ENCODE assay signal across 1 cellular context in genomic region chr10:57905866-57906265, GRCh38.
TF ChIP-seq lines count a peak whose summit lies in the region.

No MANE protein-coding gene starts in this region.

TF ChIP-seq in H1, 55 proteins besides CTCF, POLR2A, EP300 and RAD21 (continued from another document):
- TF ChIP-seq, protein P1, sequence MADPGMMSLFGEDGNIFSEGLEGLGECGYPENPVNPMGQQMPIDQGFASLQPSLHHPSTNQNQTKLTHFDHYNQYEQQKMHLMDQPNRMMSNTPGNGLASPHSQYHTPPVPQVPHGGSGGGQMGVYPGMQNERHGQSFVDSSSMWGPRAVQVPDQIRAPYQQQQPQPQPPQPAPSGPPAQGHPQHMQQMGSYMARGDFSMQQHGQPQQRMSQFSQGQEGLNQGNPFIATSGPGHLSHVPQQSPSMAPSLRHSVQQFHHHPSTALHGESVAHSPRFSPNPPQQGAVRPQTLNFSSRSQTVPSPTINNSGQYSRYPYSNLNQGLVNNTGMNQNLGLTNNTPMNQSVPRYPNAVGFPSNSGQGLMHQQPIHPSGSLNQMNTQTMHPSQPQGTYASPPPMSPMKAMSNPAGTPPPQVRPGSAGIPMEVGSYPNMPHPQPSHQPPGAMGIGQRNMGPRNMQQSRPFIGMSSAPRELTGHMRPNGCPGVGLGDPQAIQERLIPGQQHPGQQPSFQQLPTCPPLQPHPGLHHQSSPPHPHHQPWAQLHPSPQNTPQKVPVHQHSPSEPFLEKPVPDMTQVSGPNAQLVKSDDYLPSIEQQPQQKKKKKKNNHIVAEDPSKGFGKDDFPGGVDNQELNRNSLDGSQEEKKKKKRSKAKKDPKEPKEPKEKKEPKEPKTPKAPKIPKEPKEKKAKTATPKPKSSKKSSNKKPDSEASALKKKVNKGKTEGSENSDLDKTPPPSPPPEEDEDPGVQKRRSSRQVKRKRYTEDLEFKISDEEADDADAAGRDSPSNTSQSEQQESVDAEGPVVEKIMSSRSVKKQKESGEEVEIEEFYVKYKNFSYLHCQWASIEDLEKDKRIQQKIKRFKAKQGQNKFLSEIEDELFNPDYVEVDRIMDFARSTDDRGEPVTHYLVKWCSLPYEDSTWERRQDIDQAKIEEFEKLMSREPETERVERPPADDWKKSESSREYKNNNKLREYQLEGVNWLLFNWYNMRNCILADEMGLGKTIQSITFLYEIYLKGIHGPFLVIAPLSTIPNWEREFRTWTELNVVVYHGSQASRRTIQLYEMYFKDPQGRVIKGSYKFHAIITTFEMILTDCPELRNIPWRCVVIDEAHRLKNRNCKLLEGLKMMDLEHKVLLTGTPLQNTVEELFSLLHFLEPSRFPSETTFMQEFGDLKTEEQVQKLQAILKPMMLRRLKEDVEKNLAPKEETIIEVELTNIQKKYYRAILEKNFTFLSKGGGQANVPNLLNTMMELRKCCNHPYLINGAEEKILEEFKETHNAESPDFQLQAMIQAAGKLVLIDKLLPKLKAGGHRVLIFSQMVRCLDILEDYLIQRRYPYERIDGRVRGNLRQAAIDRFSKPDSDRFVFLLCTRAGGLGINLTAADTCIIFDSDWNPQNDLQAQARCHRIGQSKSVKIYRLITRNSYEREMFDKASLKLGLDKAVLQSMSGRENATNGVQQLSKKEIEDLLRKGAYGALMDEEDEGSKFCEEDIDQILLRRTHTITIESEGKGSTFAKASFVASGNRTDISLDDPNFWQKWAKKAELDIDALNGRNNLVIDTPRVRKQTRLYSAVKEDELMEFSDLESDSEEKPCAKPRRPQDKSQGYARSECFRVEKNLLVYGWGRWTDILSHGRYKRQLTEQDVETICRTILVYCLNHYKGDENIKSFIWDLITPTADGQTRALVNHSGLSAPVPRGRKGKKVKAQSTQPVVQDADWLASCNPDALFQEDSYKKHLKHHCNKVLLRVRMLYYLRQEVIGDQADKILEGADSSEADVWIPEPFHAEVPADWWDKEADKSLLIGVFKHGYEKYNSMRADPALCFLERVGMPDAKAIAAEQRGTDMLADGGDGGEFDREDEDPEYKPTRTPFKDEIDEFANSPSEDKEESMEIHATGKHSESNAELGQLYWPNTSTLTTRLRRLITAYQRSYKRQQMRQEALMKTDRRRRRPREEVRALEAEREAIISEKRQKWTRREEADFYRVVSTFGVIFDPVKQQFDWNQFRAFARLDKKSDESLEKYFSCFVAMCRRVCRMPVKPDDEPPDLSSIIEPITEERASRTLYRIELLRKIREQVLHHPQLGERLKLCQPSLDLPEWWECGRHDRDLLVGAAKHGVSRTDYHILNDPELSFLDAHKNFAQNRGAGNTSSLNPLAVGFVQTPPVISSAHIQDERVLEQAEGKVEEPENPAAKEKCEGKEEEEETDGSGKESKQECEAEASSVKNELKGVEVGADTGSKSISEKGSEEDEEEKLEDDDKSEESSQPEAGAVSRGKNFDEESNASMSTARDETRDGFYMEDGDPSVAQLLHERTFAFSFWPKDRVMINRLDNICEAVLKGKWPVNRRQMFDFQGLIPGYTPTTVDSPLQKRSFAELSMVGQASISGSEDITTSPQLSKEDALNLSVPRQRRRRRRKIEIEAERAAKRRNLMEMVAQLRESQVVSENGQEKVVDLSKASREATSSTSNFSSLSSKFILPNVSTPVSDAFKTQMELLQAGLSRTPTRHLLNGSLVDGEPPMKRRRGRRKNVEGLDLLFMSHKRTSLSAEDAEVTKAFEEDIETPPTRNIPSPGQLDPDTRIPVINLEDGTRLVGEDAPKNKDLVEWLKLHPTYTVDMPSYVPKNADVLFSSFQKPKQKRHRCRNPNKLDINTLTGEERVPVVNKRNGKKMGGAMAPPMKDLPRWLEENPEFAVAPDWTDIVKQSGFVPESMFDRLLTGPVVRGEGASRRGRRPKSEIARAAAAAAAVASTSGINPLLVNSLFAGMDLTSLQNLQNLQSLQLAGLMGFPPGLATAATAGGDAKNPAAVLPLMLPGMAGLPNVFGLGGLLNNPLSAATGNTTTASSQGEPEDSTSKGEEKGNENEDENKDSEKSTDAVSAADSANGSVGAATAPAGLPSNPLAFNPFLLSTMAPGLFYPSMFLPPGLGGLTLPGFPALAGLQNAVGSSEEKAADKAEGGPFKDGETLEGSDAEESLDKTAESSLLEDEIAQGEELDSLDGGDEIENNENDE (IDR thresholded peaks at IDR 0.05; ENCODE audit: insufficient replicate concordance, low read length) = no peak
- TF ChIP-seq SIX5 (IDR thresholded peaks at IDR 0.05; ENCODE audit: low read depth, low read length) = no peak
- no peak for TF ChIP-seq CBX5 (IDR thresholded peaks at IDR 0.05; ENCODE audit: low read depth, low read length)
- TF ChIP-seq POLR2AphosphoS5 (IDR thresholded peaks at IDR 0.05; ENCODE audit: low read depth, low read length) = no peak
- TF ChIP-seq CTBP2 (IDR thresholded peaks at IDR 0.05; ENCODE audit: borderline replicate concordance, insufficient read depth, insufficient read length, low read length) = no peak
- no peak for TF ChIP-seq KDM4A (IDR thresholded peaks at IDR 0.05; ENCODE audit: low read depth, low read length, severe bottlenecking)
- no peak for TF ChIP-seq NRF1 (IDR thresholded peaks at IDR 0.05; ENCODE audit: low read depth, low read length)
